Comparison of ENCODE assay signal across 13 cellular contexts in the genomic region with DNA sequence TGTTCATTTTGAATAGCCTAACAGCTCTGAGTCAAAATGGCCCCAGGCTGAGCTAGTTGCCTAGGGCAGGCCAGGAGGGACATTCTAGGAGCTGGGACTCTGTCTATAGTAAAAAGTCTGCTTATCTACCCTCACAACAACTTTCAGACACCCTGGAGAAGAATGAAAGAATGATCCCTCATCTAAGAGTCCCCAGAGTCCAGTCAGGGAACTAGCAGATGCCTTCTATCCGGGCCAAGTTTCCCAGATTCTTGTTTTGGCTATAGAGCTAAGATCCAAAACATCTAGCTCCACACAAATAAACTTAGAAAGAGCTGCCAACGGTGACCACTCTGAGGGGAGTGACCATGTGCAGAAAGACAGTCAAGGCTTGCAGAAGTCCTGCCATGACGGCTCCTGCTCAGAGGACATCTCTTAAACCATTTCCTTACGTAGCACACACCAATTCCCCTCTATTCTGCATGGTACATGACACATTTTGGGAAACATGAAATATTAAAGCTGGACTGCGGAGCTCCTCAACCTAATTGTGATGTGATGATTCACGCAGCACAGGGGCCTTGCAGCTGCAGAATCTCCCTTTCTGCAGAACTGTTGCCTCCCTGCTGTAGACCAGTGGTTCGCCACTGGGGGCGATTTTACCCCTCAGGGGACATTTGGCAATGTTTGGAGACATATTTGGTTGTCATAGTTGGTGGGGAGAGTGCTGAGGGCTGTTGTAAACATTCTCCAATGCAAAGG. TPM values are rescaled to one million over a fixed set of nuclear protein-coding genes. Genes with fewer than 3 reads are reported as not detected.
A peak's percentile ranks its signal among the peaks of the same experiment; 100 is the strongest.
DNase-seq lines count a peak whose midpoint lies in the region; ATAC-seq and TF ChIP-seq lines count a peak whose summit lies in the region.
"Had no signal": no experiment of that assay in that cellular context is flagged by ENCODE, and none has a peak within 500 bp of the region (broad histone marks: within the 10 kb centered on the region; RNA-seq: fewer than 3 reads in every experiment).

No MANE protein-coding gene starts in this region.

- H3K18ac ChIP-seq in mesenchymal stem cell (ENCODE audit: low read depth in 1 of 2, low read length in 2 of 2) = no peak overlapping the region

- H3K27ac ChIP-seq in AG04450 (ENCODE audit: low read depth, low read length) = no peak overlapping the region
- no peak overlapping the region for H3K27ac ChIP-seq in endodermal cell (ENCODE audit: low read depth, low read length)
- no peak overlapping the region for H3K27ac ChIP-seq in mesenchymal stem cell (ENCODE audit: low read length, poor library complexity, severe bottlenecking)
- H3K27ac ChIP-seq: BLaER1 treated with 17β-estradiol and CSF1 and Interleukin-3, amounts not matched to agents 10 nM and 100 nM had no signal

- H3K9me3 ChIP-seq in AG04450 (ENCODE audit: control insufficient read depth, insufficient read depth, low read length) (no peaks in the 10 kb centered on the region), endodermal cell (ENCODE audit: control insufficient read depth, low read length) (no peaks in the 10 kb centered on the region), mesenchymal stem cell (ENCODE audit: control insufficient read depth, low read length) (no peaks in the 10 kb centered on the region)

- H3K4me3 Mint-ChIP-seq in endodermal cell = no peak overlapping the region
- H3K4me3 Mint-ChIP-seq: activated CD4-positive, alpha-beta T cell treated with anti-CD3 and anti-CD28 coated beads, Interleukin-2, amount 10 ng/mL, durations not matched to agents 7 days and 5 days; activated naive CD8-positive, alpha-beta T cell had no signal

- no peaks in the 10 kb centered on the region for H3K4me1 Mint-ChIP-seq in endodermal cell
- H3K4me1 Mint-ChIP-seq: activated CD4-positive, alpha-beta T cell treated with anti-CD3 and anti-CD28 coated beads, Interleukin-2, amount 10 ng/mL, durations not matched to agents 7 days and 5 days had no signal

- H3K4me3 ChIP-seq in AG04450 (ENCODE audit: low read depth, low read length) = no peak overlapping the region
- H3K4me3 ChIP-seq in endodermal cell (ENCODE audit: low read length) = no peak overlapping the region
- no peak overlapping the region for H3K4me3 ChIP-seq in mesenchymal stem cell (ENCODE audit: insufficient read depth in 1 of 2, low read depth in 1 of 2, low read length in 2 of 2)
- H3K4me3 ChIP-seq: BLaER1 treated with 17β-estradiol and CSF1 and Interleukin-3, amounts not matched to agents 10 nM and 100 nM had no signal

- no peak overlapping the region for H2BK12ac ChIP-seq in mesenchymal stem cell (ENCODE audit: low read length in 2 of 2)

- no peak overlapping the region for H3K9ac ChIP-seq in endodermal cell (ENCODE audit: extremely low read depth, low read length, poor library complexity, severe bottlenecking)
- H3K9ac ChIP-seq in mesenchymal stem cell (ENCODE audit: low read length) = peak overlapping the region; percentile 75
- H3K9ac ChIP-seq: BLaER1 treated with 17β-estradiol and CSF1 and Interleukin-3, amounts not matched to agents 10 nM and 100 nM had no signal

- DNase-seq in AG04450 (ENCODE audit: low read depth, low spot score) (peak; percentile 10), M059J (ENCODE audit: low read depth) (peak; percentile 35), endodermal cell (peak; percentile 68), mesenchymal stem cell (peak; percentile 19)
- DNase-seq in stimulated activated CD4-positive, alpha-beta T cell treated with anti-CD3 and anti-CD28 coated beads, Interleukin-1b, Interleukin-23, amount 100 ng/mL, for 48 hours = no peak
- DNase-seq: activated CD4-positive, alpha-beta T cell treated with anti-CD3 and anti-CD28 coated beads, Interleukin-2, amount 10 ng/mL, durations not matched to agents 7 days and 5 days had no signal

- POLR2A ChIA-PET in AG04450 (lab: Yijun Ruan, JAX) = interaction anchor here (1.0 kb wide), 1 partner anchor 121 kb away, joined by 3 read pairs; no protein-coding TSS in a partner anchor

- WGBS in endodermal cell (ENCODE audit: insufficient coverage in 1 of 2, insufficient read length in 1 of 2), 2 experiments = 92 to 95% methylated on average over 6 to 8 of the region's 8 CpGs
- 67% methylated on average over 8 of the region's 8 CpGs for WGBS in mesenchymal stem cell

- CTCF ChIA-PET in AG04450 (lab: Charles Lee) = interaction anchor here (0.6 to 1.7 kb wide), 3 partner anchors 11 to 37 kb away, joined by 3 to 4 read pairs (median 3); no protein-coding TSS in a partner anchor

- H3K27me3 Mint-ChIP-seq in endodermal cell (ENCODE audit: insufficient read depth) = no peaks in the 10 kb centered on the region
- H3K27me3 Mint-ChIP-seq: activated naive CD8-positive, alpha-beta T cell had no signal

- H3K4me1 ChIP-seq in endodermal cell (ENCODE audit: control insufficient read depth, insufficient read depth, low read length) (no peaks in the 10 kb centered on the region), mesenchymal stem cell (ENCODE audit: control insufficient read depth, insufficient read depth, low read depth, low read length) (no peaks in the 10 kb centered on the region)

- H3K14ac ChIP-seq in mesenchymal stem cell (ENCODE audit: low read length in 2 of 2) = no peak overlapping the region

- H4K91ac ChIP-seq in mesenchymal stem cell (ENCODE audit: low read length) = no peak overlapping the region

- no peak overlapping the region for H3K23ac ChIP-seq in mesenchymal stem cell (ENCODE audit: low read length in 2 of 2)

- H3K36me3 ChIP-seq in endodermal cell (ENCODE audit: control insufficient read depth, insufficient read depth, low read length) = peaks cover 20% of the 10 kb centered on the region
- peaks cover 0 to 50% of the 10 kb centered on the region in 2 experiments for H3K36me3 ChIP-seq in mesenchymal stem cell (ENCODE audit: control insufficient read depth in 1 of 2, insufficient read depth in 2 of 2, low read depth in 1 of 2, low read length in 2 of 2)
- H3K36me3 ChIP-seq: BLaER1 treated with 17β-estradiol and CSF1 and Interleukin-3, amounts not matched to agents 10 nM and 100 nM had no signal

- H3K79me1 ChIP-seq in mesenchymal stem cell (replicated peaks; ENCODE audit: low read length, poor library complexity, severe bottlenecking) = no peaks in the 10 kb centered on the region

- H3K9me3 Mint-ChIP-seq in endodermal cell = no peaks in the 10 kb centered on the region
- H3K9me3 Mint-ChIP-seq: activated CD4-positive, alpha-beta T cell treated with anti-CD3 and anti-CD28 coated beads, Interleukin-2, amount 10 ng/mL, durations not matched to agents 7 days and 5 days had no signal

- no peak overlapping the region for H2BK15ac ChIP-seq in mesenchymal stem cell (ENCODE audit: low read depth, poor library complexity, severe bottlenecking)

- no peak overlapping the region for H2AK5ac ChIP-seq in mesenchymal stem cell (ENCODE audit: low read length, severe bottlenecking)

- no peak overlapping the region for H2BK120ac ChIP-seq in mesenchymal stem cell (ENCODE audit: low read depth, low read length)

- peaks cover 23% of the 10 kb centered on the region for H3K36me3 Mint-ChIP-seq in endodermal cell (ENCODE audit: low read depth)
- H3K36me3 Mint-ChIP-seq: activated naive CD8-positive, alpha-beta T cell had no signal

- TF ChIP-seq CTCF in AG04450 (IDR thresholded peaks at IDR 0.05; ENCODE audit: low read depth, low read length) (peak; percentile 37), endodermal cell (conservative IDR thresholded peaks at IDR 0.05) (peak; percentile 48)

- no peak overlapping the region for H4K8ac ChIP-seq in mesenchymal stem cell (ENCODE audit: low read length)

- no peak overlapping the region for H2BK5ac ChIP-seq in mesenchymal stem cell (ENCODE audit: low read depth, low read length, poor library complexity, severe bottlenecking)

- no peak overlapping the region for H3K4ac ChIP-seq in mesenchymal stem cell (ENCODE audit: low read depth in 1 of 2, low read length in 2 of 2)

- H3K27me3 ChIP-seq in AG04450 (ENCODE audit: control insufficient read depth, insufficient read depth, low read length) (peaks cover 3% of the 10 kb centered on the region), endodermal cell (ENCODE audit: control insufficient read depth, insufficient read depth, low read length, poor library complexity, severe bottlenecking) (no peaks in the 10 kb centered on the region), mesenchymal stem cell (ENCODE audit: control insufficient read depth in 1 of 2, insufficient read depth in 1 of 2, low read length in 2 of 2) (no peaks in the 10 kb centered on the region)
- H3K27me3 ChIP-seq: BLaER1 treated with 17β-estradiol and CSF1 and Interleukin-3, amounts not matched to agents 10 nM and 100 nM had no signal

- no peak overlapping the region for H3K27ac Mint-ChIP-seq in endodermal cell
- H3K27ac Mint-ChIP-seq: activated CD4-positive, alpha-beta T cell treated with anti-CD3 and anti-CD28 coated beads, Interleukin-2, amount 10 ng/mL, durations not matched to agents 7 days and 5 days; activated naive CD8-positive, alpha-beta T cell had no signal

- ATAC-seq in GM18870 (IDR thresholded peaks at IDR 0.05; ENCODE audit: unreplicated experiment) (no peak), HG02642 (IDR thresholded peaks at IDR 0.05; ENCODE audit: poor library complexity, unreplicated experiment) (no peak), GM21723 (IDR thresholded peaks at IDR 0.05; ENCODE audit: unreplicated experiment) (no peak)

- H3K4me2 ChIP-seq in mesenchymal stem cell (ENCODE audit: low read length, poor library complexity, severe bottlenecking) = no peak overlapping the region
- H3K4me2 ChIP-seq: BLaER1 treated with 17β-estradiol and CSF1 and Interleukin-3, amounts not matched to agents 10 nM and 100 nM had no signal

- H2AFZ ChIP-seq in mesenchymal stem cell (ENCODE audit: low read depth, low read length) = no peak overlapping the region

RNA-seq across cellular contexts. Expression of a gene that starts 24.2 kb away (rescaled TPM):
- polyA plus RNA-seq in AG04450 (2011; rRNA removed) = not detected in 2 replicates
- polyA minus RNA-seq in AG04450 (2011; rRNA and poly(A)+ RNA removed) = not detected in 2 replicates
- 0.02 TPM in 1 of 2 replicates, not detected in the other for total RNA-seq in M059J (2014; rRNA removed; shearing (Covaris generic))
- 10 to 100 TPM; 58.7 to 74.3 TPM for total RNA-seq in endodermal cell
- polyA plus RNA-seq in endodermal cell (2013, experiment 1 of 2) = 18.7 TPM
- 24.6 TPM for polyA plus RNA-seq in endodermal cell (2013, experiment 2 of 2)
- 0.37 TPM for polyA plus RNA-seq in mesenchymal stem cell (2013, experiment 1 of 2)
- polyA plus RNA-seq in mesenchymal stem cell (2013, experiment 2 of 2) = 0.44 TPM
- total RNA-seq: activated CD4-positive, alpha-beta T cell treated with anti-CD3 and anti-CD28 coated beads, Interleukin-2, amount 10 ng/mL, durations not matched to agents 7 days and 5 days; endothelial cell of umbilical vein; SK-MEL-5 had no signal
- polyA plus RNA-seq: endothelial cell of umbilical vein had no signal

Comparison
In these comparisons a context has a peak if more than half of its experiments do, and no peak if none do; other contexts are left out.
1. RNA of a gene that starts 24.2 kb away (total RNA-seq): 58.7 to 74.3 TPM in endodermal cell; 0.02 TPM in M059J; every median in the first group is over 10 times any median in the second.